Comparison of ENCODE assay signal across 8 cellular contexts in genomic region chr3:50612234-50612972, GRCh38. TPM values are rescaled to one million over a fixed set of nuclear protein-coding genes. Genes with fewer than 3 reads are reported as not detected.
DNase-seq lines count a peak whose midpoint lies in the region; ATAC-seq and TF ChIP-seq lines count a peak whose summit lies in the region.

No MANE protein-coding gene starts in this region.

- H3K4me1 Mint-ChIP-seq in T-helper 2 cell treated with Interferon-gamma antibody and Interleukin-4, amounts not matched to agents 5 μg/mL and 100 μg/mL, for 36 hours (ENCODE audit: low read depth) = peaks cover 40% of the 10 kb centered on the region

- H3K4me3 ChIP-seq in epithelial cell of esophagus (ENCODE audit: low read length) (peak overlapping the region; percentile 67), prostate gland (peak overlapping the region; percentile 52 to 62)

- H3K27me3 Mint-ChIP-seq in T-helper 2 cell treated with Interferon-gamma antibody and Interleukin-4, amounts not matched to agents 5 μg/mL and 100 μg/mL, for 36 hours (ENCODE audit: low read depth) = peaks cover 2% of the 10 kb centered on the region

- TF ChIP-seq CTCF in epithelial cell of esophagus (IDR thresholded peaks at IDR 0.05; ENCODE audit: insufficient read depth, low read depth, low read length, missing control alignments) (no peak), prostate gland (IDR thresholded peaks at IDR 0.05) (no peak)

- H3K4me1 ChIP-seq in prostate gland (replicated peaks) = peaks cover 3% of the 10 kb centered on the region

- no peaks in the 10 kb centered on the region for H3K9me3 Mint-ChIP-seq in T-helper 2 cell treated with Interferon-gamma antibody and Interleukin-4, amounts not matched to agents 5 μg/mL and 100 μg/mL, for 36 hours

- H3K36me3 ChIP-seq in prostate gland = no peaks in the 10 kb centered on the region

- no peaks in the 10 kb centered on the region for H3K27me3 ChIP-seq in prostate gland (replicated peaks; ENCODE audit: insufficient read depth)

- intact Hi-C loops in prostate gland (cut with DNase I) = loop anchor here (5.0 to 10.0 kb wide), 2 partner anchors 255 to 1062 kb away; partner anchors contain the start of genes TEX264 and TMEM115

- no peak for DNase-seq in T-helper 2 cell treated with Interferon-gamma antibody and Interleukin-4, amounts not matched to agents 5 μg/mL and 100 μg/mL, for 36 hours (ENCODE audit: low spot score)
- DNase-seq in T-helper 2 cell (no peak), OCI-M2 (lab: John Stamatoyannopoulos, UW; ENCODE audit: unreplicated experiment) (peak; percentile 35), epithelial cell of esophagus (ENCODE audit: low read depth) (no peak), prostate gland (ENCODE audit: low spot score) (no peak), hippocampal formation (lab: John Stamatoyannopoulos, UW) (no peak), SIG-M5 (lab: John Stamatoyannopoulos, UW) (no peak)

- H3K4me3 Mint-ChIP-seq in T-helper 2 cell treated with Interferon-gamma antibody and Interleukin-4, amounts not matched to agents 5 μg/mL and 100 μg/mL, for 36 hours = peak overlapping the region; percentile 99

- peak; percentile 15 for TF ChIP-seq POLR2A in prostate gland (IDR thresholded peaks at IDR 0.05)

- H3K9me3 ChIP-seq in prostate gland = no peaks in the 10 kb centered on the region

- H3K27ac ChIP-seq in prostate gland = peak overlapping the region; percentile 71 to 78

- H3K36me3 Mint-ChIP-seq in T-helper 2 cell treated with Interferon-gamma antibody and Interleukin-4, amounts not matched to agents 5 μg/mL and 100 μg/mL, for 36 hours (ENCODE audit: low read depth) = peaks cover 63% of the 10 kb centered on the region

- WGBS in prostate gland = 12% methylated on average over 31 of the region's 31 CpGs

- ATAC-seq in GM19035 (IDR thresholded peaks at IDR 0.05; ENCODE audit: unreplicated experiment) = no peak

- peak overlapping the region; percentile 97 for H3K27ac Mint-ChIP-seq in T-helper 2 cell treated with Interferon-gamma antibody and Interleukin-4, amounts not matched to agents 5 μg/mL and 100 μg/mL, for 36 hours

RNA-seq across cellular contexts. Expression of gene CISH, which starts 0.8 kb away (rescaled TPM):
- 1 to 10 TPM; 5.1 to 7.6 TPM for total RNA-seq in prostate gland

RNA-seq across cellular contexts. Expression of gene MAPKAPK3, which starts 4.5 kb away (rescaled TPM):
- total RNA-seq in prostate gland = 10 to 100 TPM; 33.2 to 52.3 TPM

RNA-seq across cellular contexts. Expression of gene HEMK1, which starts 43.1 kb away (rescaled TPM):
- total RNA-seq in prostate gland = 10 to 100 TPM in 1 of 2 donors, 1 to 10 TPM in 1; 8.5 to 17.1 TPM

RNA-seq across cellular contexts. Expression of gene C3orf18, which starts 44.9 kb away (rescaled TPM):
- 10 to 100 TPM in 1 of 2 donors, 1 to 10 TPM in 1; 7.5 to 11.0 TPM for total RNA-seq in prostate gland
